ENCODE assay signal across 23 cellular contexts in genomic region chr15:60076582-60077263, GRCh38.
DNase-seq lines count a peak whose midpoint lies in the region; ATAC-seq and TF ChIP-seq lines count a peak whose summit lies in the region.
"Had no signal": no experiment of that assay in that cellular context is flagged by ENCODE, and none has a peak within 500 bp of the region (broad histone marks: within the 10 kb centered on the region; RNA-seq: fewer than 3 reads in every experiment).

No MANE protein-coding gene starts in this region.

- no peaks in the 10 kb centered on the region for H3K9me3 Mint-ChIP-seq in stimulated activated naive CD8-positive, alpha-beta T cell treated with anti-CD3 and anti-CD28 coated beads, Interleukin-15, Interleukin-2, amounts not matched to agents 100 ng/mL and 50 ng/mL, for 24 hours
- H3K9me3 Mint-ChIP-seq: activated T-cell treated with anti-CD3 and anti-CD28 coated beads, Interleukin-2, amount 50 U/mL, for 4 hours; effector memory CD8-positive, alpha-beta T cell; mesothelial cell of epicardium; natural killer cell had no signal

- TF ChIP-seq POLR2A in GM18505 (IDR thresholded peaks at IDR 0.05; ENCODE audit: borderline replicate concordance, extremely low read depth, insufficient read depth, insufficient read length) = no peak

- H3K27me3 Mint-ChIP-seq in stimulated activated naive CD8-positive, alpha-beta T cell treated with anti-CD3 and anti-CD28 coated beads, Interleukin-15, Interleukin-2, amounts not matched to agents 100 ng/mL and 50 ng/mL, for 24 hours = peaks cover 1% of the 10 kb centered on the region
- H3K27me3 Mint-ChIP-seq: activated naive CD8-positive, alpha-beta T cell treated with anti-CD3 and anti-CD28 coated beads, Interleukin-2, amount 10 ng/mL, durations not matched to agents 7 days and 5 days had no signal

- peaks cover 51% of the 10 kb centered on the region for H3K4me1 Mint-ChIP-seq in stimulated activated naive CD8-positive, alpha-beta T cell treated with anti-CD3 and anti-CD28 coated beads, Interleukin-15, Interleukin-2, amounts not matched to agents 100 ng/mL and 50 ng/mL, for 24 hours (ENCODE audit: low read depth)
- H3K4me1 Mint-ChIP-seq: natural killer cell; stimulated activated naive B cell treated with anti-CD40 and anti-IgM and Interleukin-4, amounts not matched to agents 10 μg/mL and 1 μg/mL and 100 μg/mL, for 72 hours had no signal

- H3K27ac Mint-ChIP-seq in stimulated activated naive CD8-positive, alpha-beta T cell treated with anti-CD3 and anti-CD28 coated beads, Interleukin-15, Interleukin-2, amounts not matched to agents 100 ng/mL and 50 ng/mL, for 24 hours = peak overlapping the region; percentile 80
- H3K27ac Mint-ChIP-seq: effector memory CD8-positive, alpha-beta T cell; mesothelial cell of epicardium; natural killer cell; stimulated activated naive B cell treated with anti-CD40 and anti-IgM and Interleukin-4, amounts not matched to agents 10 μg/mL and 1 μg/mL and 100 μg/mL, for 72 hours had no signal

- no peaks in the 10 kb centered on the region for H3K36me3 Mint-ChIP-seq in stimulated activated naive CD8-positive, alpha-beta T cell treated with anti-CD3 and anti-CD28 coated beads, Interleukin-15, Interleukin-2, amounts not matched to agents 100 ng/mL and 50 ng/mL, for 24 hours (ENCODE audit: low read depth)
- H3K36me3 Mint-ChIP-seq: activated naive CD8-positive, alpha-beta T cell treated with anti-CD3 and anti-CD28 coated beads, Interleukin-2, amount 10 ng/mL, durations not matched to agents 7 days and 5 days; CD4-positive, CD25-positive, alpha-beta regulatory T cell; mesothelial cell of epicardium; natural killer cell; stimulated activated naive B cell treated with anti-CD40 and anti-IgM and Interleukin-4, amounts not matched to agents 10 μg/mL and 1 μg/mL and 100 μg/mL, for 72 hours had no signal

- DNase-seq in stimulated activated naive CD8-positive, alpha-beta T cell treated with anti-CD3 and anti-CD28 coated beads, Interleukin-15, Interleukin-2, amounts not matched to agents 100 U/mL and 50 U/mL, for 24 hours = no peak
- DNase-seq in NCI-H748 treated with DMSO at 0.1 percent for 48 hours (lab: John Stamatoyannopoulos, UW) = peak; percentile 34
- peak; percentile 8 for DNase-seq in foreskin melanocyte
- DNase-seq in HT-29 (ENCODE audit: low spot score) = no peak
- DNase-seq in OCI-M2 (lab: John Stamatoyannopoulos, UW; ENCODE audit: unreplicated experiment) = no peak
- DNase-seq in NCI-H524 (lab: John Stamatoyannopoulos, UW) = no peak
- DNase-seq: activated CD4-positive, alpha-beta T cell treated with anti-CD3 and anti-CD28 coated beads, Interleukin-2, amount 50 U/mL, for 1 hour; activated naive CD8-positive, alpha-beta T cell treated with anti-CD3 and anti-CD28 coated beads, Interleukin-2, amount 10 ng/mL, durations not matched to agents 7 days and 5 days; activated T-cell treated with anti-CD3 and anti-CD28 coated beads, Interleukin-2, amount 50 U/mL, for 4 hours; DMS53; effector memory CD8-positive, alpha-beta T cell; KBM-7; left colon; natural killer cell; NCI-H2029 treated with DMSO at 0.1 percent for 48 hours; NCI-H526; SHP77; stimulated activated naive B cell treated with anti-CD40 and anti-IgM and Interleukin-4, amounts not matched to agents 10 μg/mL and 1 μg/mL and 100 μg/mL, for 72 hours; tibial artery had no signal

- H3K4me3 Mint-ChIP-seq in stimulated activated naive CD8-positive, alpha-beta T cell treated with anti-CD3 and anti-CD28 coated beads, Interleukin-15, Interleukin-2, amounts not matched to agents 100 ng/mL and 50 ng/mL, for 24 hours = peak overlapping the region; percentile 62
- H3K4me3 Mint-ChIP-seq: activated T-cell treated with anti-CD3 and anti-CD28 coated beads, Interleukin-2, amount 50 U/mL, for 4 hours; CD4-positive, CD25-positive, alpha-beta regulatory T cell; effector memory CD8-positive, alpha-beta T cell; mesothelial cell of epicardium; natural killer cell; stimulated activated naive B cell treated with anti-CD40 and anti-IgM and Interleukin-4, amounts not matched to agents 10 μg/mL and 1 μg/mL and 100 μg/mL, for 72 hours had no signal

- no peak for ATAC-seq in stimulated activated naive CD8-positive, alpha-beta T cell treated with anti-CD3 and anti-CD28 coated beads, Interleukin-15, Interleukin-2, amounts not matched to agents 100 U/mL and 50 U/mL, for 24 hours
- ATAC-seq in GM18505 (IDR thresholded peaks at IDR 0.05; ENCODE audit: unreplicated experiment) = no peak
- ATAC-seq: effector memory CD8-positive, alpha-beta T cell; left colon; natural killer cell; stimulated activated naive B cell treated with anti-CD40 and anti-IgM and Interleukin-4, amounts not matched to agents 10 μg/mL and 1 μg/mL and 100 μg/mL, for 72 hours had no signal

Comparison
In these comparisons a context has a peak if more than half of its experiments do, and no peak if none do; other contexts are left out.
1. DNase-seq: peak in NCI-H748 treated with DMSO at 0.1 percent for 48 hours (single experiment) and foreskin melanocyte (single experiment); none in stimulated activated naive CD8-positive, alpha-beta T cell treated with anti-CD3 and anti-CD28 coated beads, Interleukin-15, Interleukin-2, amounts not matched to agents 100 U/mL and 50 U/mL, for 24 hours (single experiment), HT-29 (single experiment), OCI-M2 (single experiment) and NCI-H524 (0 of 2).